8 cellular contexts compared by ENCODE assay signal in genomic region chr2:235746257-235746934, GRCh38.
DNase-seq lines count a peak whose midpoint lies in the region; ATAC-seq and TF ChIP-seq lines count a peak whose summit lies in the region.

No MANE protein-coding gene starts in this region.

- H3K4me2 ChIP-seq in mammary epithelial cell (ENCODE audit: insufficient read depth, low read depth, low read length): no peak overlapping the region

- DNase-seq in COR-L47 (lab: John Stamatoyannopoulos, UW) (peak; percentile 43), NCI-H1105 (lab: John Stamatoyannopoulos, UW) (peak; percentile 84), T-cell (peak in 21 of 34 experiments; percentile 3 to 42 (median 24)), mammary epithelial cell (peak; percentile 66), islet precursor cell (peak; percentile 80)
- DNase-seq in stimulated activated CD4-positive, alpha-beta T cell treated with anti-CD3 and anti-CD28 coated beads, Interleukin-1b, Interleukin-23, amount 100 ng/mL, for 24 hours (ENCODE audit: low read depth in 4 of 4, low spot score in 1 of 4): peak in 3 of 4 experiments; percentile 2 to 24 (median 23)

- H3K4me1 ChIP-seq in mammary epithelial cell (ENCODE audit: insufficient read depth, low read length): peaks cover 18% of the 10 kb centered on the region

- H2AFZ ChIP-seq in mammary epithelial cell (ENCODE audit: low read depth, low read length): no peak overlapping the region

- H3K27ac Mint-ChIP-seq in T-cell: no peak overlapping the region

- no peaks in the 10 kb centered on the region for H3K9me3 ChIP-seq in mammary epithelial cell (replicated peaks; ENCODE audit: insufficient read depth, low read length)

- in situ Hi-C loops in mammary epithelial cell (cut with MboI; ENCODE audit: low sequenced_read_pairs in 2 of 2): loop anchor here (5.0 to 10.0 kb wide), 4 partner anchors 144 to 614 kb away; no protein-coding TSS in a partner anchor

- H3K79me2 ChIP-seq in mammary epithelial cell (ENCODE audit: insufficient read depth, low read length): no peaks in the 10 kb centered on the region

- no peaks in the 10 kb centered on the region for H3K9me3 Mint-ChIP-seq in T-cell

- peak; percentile 60 to 81 for TF ChIP-seq CTCF in mammary epithelial cell (conservative IDR thresholded peaks at IDR 0.05 in 1 of 2, IDR thresholded peaks at IDR 0.05 in 1 of 2; ENCODE audit: extremely low read depth in 1 of 2, insufficient read depth in 1 of 2, low read depth in 1 of 2, low read length in 2 of 2)

- H3K27ac ChIP-seq in mammary epithelial cell (ENCODE audit: insufficient read depth, low read depth, low read length): no peak overlapping the region

- no peak overlapping the region for H3K9ac ChIP-seq in mammary epithelial cell (ENCODE audit: insufficient read depth, low read length)

- POLR2A ChIA-PET in T-cell (lab: Charles Lee): interaction anchor here in 1 of 2 donors (0.6 kb wide), 1 partner anchor 11 kb away, joined by 11 read pairs; no protein-coding TSS in a partner anchor

- ATAC-seq in GM21528 (IDR thresholded peaks at IDR 0.05; ENCODE audit: low FRiP score, unreplicated experiment) (peak; percentile 88), T-cell (replicated peaks in 1 of 4) (peak in 1 of 4 experiments; percentile 69), HG03045 (IDR thresholded peaks at IDR 0.05; ENCODE audit: unreplicated experiment) (no peak)

- dilution Hi-C loops in mammary epithelial cell (cut with HindIII; ENCODE audit: low sequenced_read_pairs): no loop called here

- H3K36me3 ChIP-seq in mammary epithelial cell (ENCODE audit: insufficient read depth, low read length): no peaks in the 10 kb centered on the region

- H3K36me3 Mint-ChIP-seq in T-cell: no peaks in the 10 kb centered on the region

- no peak overlapping the region for H3K4me3 Mint-ChIP-seq in T-cell

- CTCF ChIA-PET in T-cell (lab: Charles Lee) (interaction anchor here (0.6 to 1.4 kb wide), 15 partner anchors 12 to 1301 kb away, joined by 3 to 23 read pairs (median 6); no protein-coding TSS in a partner anchor), mammary epithelial cell (lab: Charles Lee; ENCODE audit: low non-redundant PET) (interaction anchor here (0.5 to 1.1 kb wide), 8 partner anchors 20 to 613 kb away, joined by 3 to 16 read pairs (median 10); no protein-coding TSS in a partner anchor)

- H3K27me3 Mint-ChIP-seq in T-cell: peaks cover 12 to 28% of the 10 kb centered on the region in 2 donors

- intact Hi-C loops in mammary epithelial cell (cut with micrococcal nuclease): loop anchor here (1.0 to 10.0 kb wide), 5 partner anchors 80 to 610 kb away; no protein-coding TSS in a partner anchor

- no peaks in the 10 kb centered on the region for H4K20me1 ChIP-seq in mammary epithelial cell (ENCODE audit: insufficient read depth, low read length)

- H3K4me1 Mint-ChIP-seq in T-cell: no peaks in the 10 kb centered on the region

- 49% methylated on average over 12 of the region's 12 CpGs for WGBS in mammary epithelial cell (ENCODE audit: low coverage, missing lambda C conversion rate)

- BruUV-seq in mammary epithelial cell (replicated peaks; lab: Mats Ljungman, UMichigan): no TSS peak

- no peak overlapping the region for H3K4me3 ChIP-seq in mammary epithelial cell (replicated peaks in 1 of 3; ENCODE audit: insufficient read depth in 1 of 3, low read depth in 2 of 3, low read length in 3 of 3)

- H3K27me3 ChIP-seq in mammary epithelial cell (ENCODE audit: insufficient read depth, low read length): no peaks in the 10 kb centered on the region

Comparison
In these comparisons a context has a peak if more than half of its experiments do, and no peak if none do; other contexts are left out.
1. DNase-seq: peak in every context shown above with its lines; median percentile 84 in NCI-H1105; 80 in islet precursor cell; 66 in mammary epithelial cell; 43 in COR-L47; 24 in T-cell; 23 in stimulated activated CD4-positive, alpha-beta T cell treated with anti-CD3 and anti-CD28 coated beads, Interleukin-1b, Interleukin-23, amount 100 ng/mL, for 24 hours.